Comparison of ENCODE assay signal across 18 cellular contexts in genomic region chr17:50662632-50663225, GRCh38. TPM values are rescaled to one million over a fixed set of nuclear protein-coding genes. Genes with fewer than 3 reads are reported as not detected.
DNase-seq lines count a peak whose midpoint lies in the region; ATAC-seq and TF ChIP-seq lines count a peak whose summit lies in the region.
"Had no signal": no experiment of that assay in that cellular context is flagged by ENCODE, and none has a peak within 500 bp of the region (broad histone marks: within the 10 kb centered on the region; RNA-seq: fewer than 3 reads in every experiment).

No MANE protein-coding gene starts in this region.

- CTCF ChIA-PET in PC-3 (lab: Charles Lee), result interaction anchor here (1.3 kb wide), 1 partner anchor 32 kb away, joined by 5 read pairs; no protein-coding TSS in a partner anchor

- peaks cover 41% of the 10 kb centered on the region for H3K4me1 ChIP-seq in PC-3 (ENCODE audit: insufficient read depth, low read length)
- peaks cover 6% of the 10 kb centered on the region for H3K4me1 ChIP-seq in endodermal cell (ENCODE audit: control insufficient read depth, insufficient read depth, low read length)

- peak overlapping the region; percentile 73 for H3K4me2 ChIP-seq in PC-3 (ENCODE audit: low read length)

- H3K36me3 Mint-ChIP-seq in T-helper 1 cell treated with Interleukin-12 subunit alpha and Interleukin-12 subunit beta and Interleukin-4 antibody, amounts not matched to agents 30 μg/mL and 1 μg/mL, for 36 hours (ENCODE audit: low read depth), result no peaks in the 10 kb centered on the region
- H3K36me3 Mint-ChIP-seq in endodermal cell (ENCODE audit: low read depth) (no peaks in the 10 kb centered on the region), progenitor cell of endocrine pancreas (ENCODE audit: insufficient read depth) (no peaks in the 10 kb centered on the region)

- H4K20me1 ChIP-seq in PC-3 (ENCODE audit: low read length), result no peaks in the 10 kb centered on the region

- ATAC-seq in PC-3, result no peak
- ATAC-seq in GM21515 (IDR thresholded peaks at IDR 0.05; ENCODE audit: unreplicated experiment), result no peak

- H3K4me1 Mint-ChIP-seq in T-helper 1 cell treated with Interleukin-12 subunit alpha and Interleukin-12 subunit beta and Interleukin-4 antibody, amounts not matched to agents 30 μg/mL and 1 μg/mL, for 36 hours (ENCODE audit: low read depth), result peaks cover 28% of the 10 kb centered on the region
- H3K4me1 Mint-ChIP-seq in endodermal cell, result peaks cover 24% of the 10 kb centered on the region
- peaks cover 21% of the 10 kb centered on the region for H3K4me1 Mint-ChIP-seq in progenitor cell of endocrine pancreas (ENCODE audit: low read depth)

- H3K27ac ChIP-seq in PC-3 (ENCODE audit: low read length), result peak overlapping the region; percentile 89
- no peak overlapping the region for H3K27ac ChIP-seq in endodermal cell (ENCODE audit: low read depth, low read length)
- H3K27ac ChIP-seq: WERI-Rb-1 had no signal

- no peaks in the 10 kb centered on the region for H3K27me3 ChIP-seq in PC-3 (ENCODE audit: low read length)
- no peaks in the 10 kb centered on the region for H3K27me3 ChIP-seq in endodermal cell (ENCODE audit: control insufficient read depth, insufficient read depth, low read length, poor library complexity, severe bottlenecking)
- H3K27me3 ChIP-seq: breast epithelium, Peyer's patch, sigmoid colon had no signal

- H3K27ac Mint-ChIP-seq in T-helper 1 cell treated with Interleukin-12 subunit alpha and Interleukin-12 subunit beta and Interleukin-4 antibody, amounts not matched to agents 30 μg/mL and 1 μg/mL, for 36 hours, result peak overlapping the region; percentile 2
- peak overlapping the region; percentile 28 for H3K27ac Mint-ChIP-seq in endodermal cell
- peak overlapping the region; percentile 73 for H3K27ac Mint-ChIP-seq in progenitor cell of endocrine pancreas

- no peaks in the 10 kb centered on the region for H3K27me3 Mint-ChIP-seq in T-helper 1 cell treated with Interleukin-12 subunit alpha and Interleukin-12 subunit beta and Interleukin-4 antibody, amounts not matched to agents 30 μg/mL and 1 μg/mL, for 36 hours (ENCODE audit: low read depth)
- H3K27me3 Mint-ChIP-seq in endodermal cell (ENCODE audit: insufficient read depth) (peaks cover 2% of the 10 kb centered on the region), progenitor cell of endocrine pancreas (peaks cover 3% of the 10 kb centered on the region)

- peak overlapping the region; percentile 32; the same call in 1 of the 2 replicates for H3K9ac ChIP-seq in PC-3 (ENCODE audit: low read length)
- H3K9ac ChIP-seq in endodermal cell (ENCODE audit: extremely low read depth, low read length, poor library complexity, severe bottlenecking), result no peak overlapping the region

- no TSS peak for BruUV-seq in PC-3 (replicated peaks; lab: Mats Ljungman, UMichigan)

- no peak overlapping the region for H3K4me3 Mint-ChIP-seq in T-helper 1 cell treated with Interleukin-12 subunit alpha and Interleukin-12 subunit beta and Interleukin-4 antibody, amounts not matched to agents 30 μg/mL and 1 μg/mL, for 36 hours
- H3K4me3 Mint-ChIP-seq in endodermal cell (no peak overlapping the region), progenitor cell of endocrine pancreas (ENCODE audit: low read depth) (no peak overlapping the region)

- H3K9me3 ChIP-seq in PC-3 (ENCODE audit: low read length) (no peaks in the 10 kb centered on the region), endodermal cell (ENCODE audit: control insufficient read depth, low read length) (no peaks in the 10 kb centered on the region)
- H3K9me3 ChIP-seq: breast epithelium, Peyer's patch, sigmoid colon had no signal

- no peaks in the 10 kb centered on the region for H3K9me2 ChIP-seq in PC-3 (replicated peaks; ENCODE audit: low read length)

- intact Hi-C loops in PC-3 (cut with micrococcal nuclease), result no loop called here

- DNase-seq in T-helper 1 cell (no peak), PC-3 (no peak), endodermal cell (peak; percentile 46), progenitor cell of endocrine pancreas (ENCODE audit: low spot score, unreplicated experiment) (no peak), NCI-H187 (lab: John Stamatoyannopoulos, UW) (no peak), CD1c-positive myeloid dendritic cell (ENCODE audit: extremely low spot score) (no peak)
- DNase-seq: NCI-H1092; NCI-H2107; NCI-H748 treated with DMSO at 0.1 percent for 48 hours; stimulated activated CD4-positive, alpha-beta T cell treated with anti-CD3 and anti-CD28 coated beads, Interleukin-1b, Interleukin-23, amount 100 ng/mL, for 48 hours; SW 1271; WERI-Rb-1 had no signal

- POLR2A ChIA-PET in PC-3 (lab: Charles Lee; ENCODE audit: unreplicated experiment), result interaction anchor here (0.6 to 1.4 kb wide), 4 partner anchors 14 to 441 kb away, joined by 4 to 12 read pairs (median 4); no protein-coding TSS in a partner anchor

- H3K36me3 ChIP-seq in PC-3 (ENCODE audit: low read depth, low read length) (no peaks in the 10 kb centered on the region; the same call in 1 of the 2 replicates), endodermal cell (ENCODE audit: control insufficient read depth, insufficient read depth, low read length) (no peaks in the 10 kb centered on the region)
- H3K36me3 ChIP-seq: breast epithelium, Peyer's patch, sigmoid colon, WERI-Rb-1 had no signal

- H3K79me2 ChIP-seq in PC-3 (ENCODE audit: low read length), result no peaks in the 10 kb centered on the region

- H3F3A ChIP-seq in PC-3 (ENCODE audit: low read length, unreplicated experiment), result no peaks in the 10 kb centered on the region

- H3K9me3 Mint-ChIP-seq in T-helper 1 cell treated with Interleukin-12 subunit alpha and Interleukin-12 subunit beta and Interleukin-4 antibody, amounts not matched to agents 30 μg/mL and 1 μg/mL, for 36 hours, result no peaks in the 10 kb centered on the region
- H3K9me3 Mint-ChIP-seq in endodermal cell (no peaks in the 10 kb centered on the region), progenitor cell of endocrine pancreas (ENCODE audit: low read depth) (no peaks in the 10 kb centered on the region)
- H3K9me3 Mint-ChIP-seq: CD14-positive monocyte had no signal

- no peak overlapping the region for H2AFZ ChIP-seq in PC-3 (ENCODE audit: low read length)

- H3K4me3 ChIP-seq in PC-3 (ENCODE audit: low read length) (no peak overlapping the region), endodermal cell (ENCODE audit: low read length) (no peak overlapping the region)
- H3K4me3 ChIP-seq: breast epithelium, Peyer's patch, sigmoid colon had no signal

- no peak for TF ChIP-seq CTCF in PC-3 (conservative IDR thresholded peaks at IDR 0.05; ENCODE audit: low read depth, low read length)
- TF ChIP-seq CTCF in endodermal cell (conservative IDR thresholded peaks at IDR 0.05), result no peak
- TF ChIP-seq CTCF in progenitor cell of endocrine pancreas (IDR thresholded peaks at IDR 0.05; ENCODE audit: unreplicated experiment), result no peak

- 92 to 100% methylated on average over 4 to 9 of the region's 9 CpGs for WGBS in endodermal cell (ENCODE audit: insufficient coverage in 1 of 2, insufficient read length in 1 of 2), 2 experiments

RNA-seq across cellular contexts. Expression of gene ABCC3, which starts 28.0 kb away (rescaled TPM):
- total RNA-seq in PC-3 (2014; rRNA removed) (50.2 and 64.4 TPM in 2 replicates), endodermal cell (under 1 TPM; 0.22 to 0.91 TPM), progenitor cell of endocrine pancreas (1.6 and 2.3 TPM in 2 replicates)
- polyA plus RNA-seq in endodermal cell (2013, experiment 1 of 2), result not detected
- not detected for polyA plus RNA-seq in endodermal cell (2013, experiment 2 of 2)

RNA-seq across cellular contexts. Expression of gene ANKRD40, which starts 45.0 kb away (rescaled TPM):
- 44.2 and 44.3 TPM in 2 replicates for total RNA-seq in PC-3 (2014; rRNA removed)
- total RNA-seq in endodermal cell, result 10 to 100 TPM; 44.9 to 60.3 TPM
- 38.1 TPM for polyA plus RNA-seq in endodermal cell (2013, experiment 1 of 2)
- 37.3 TPM for polyA plus RNA-seq in endodermal cell (2013, experiment 2 of 2)
- 39.0 and 39.2 TPM in 2 replicates for total RNA-seq in progenitor cell of endocrine pancreas

RNA-seq across cellular contexts. Expression of gene LUC7L3, which starts 56.7 kb away (rescaled TPM):
- total RNA-seq in PC-3 (2014; rRNA removed), result 43.0 and 54.3 TPM in 2 replicates
- total RNA-seq in endodermal cell, result 100 to 1,000 TPM; 122 to 169 TPM
- polyA plus RNA-seq in endodermal cell (2013, experiment 1 of 2), result 252 TPM
- 214 TPM for polyA plus RNA-seq in endodermal cell (2013, experiment 2 of 2)
- 168 and 184 TPM in 2 replicates for total RNA-seq in progenitor cell of endocrine pancreas

Comparison
In these comparisons a context has a peak if more than half of its experiments do, and no peak if none do; other contexts are left out.
1. H3K27ac Mint-ChIP-seq: peak in every context shown above with its lines; median percentile 73 in progenitor cell of endocrine pancreas; 28 in endodermal cell; 2 in T-helper 1 cell treated with Interleukin-12 subunit alpha and Interleukin-12 subunit beta and Interleukin-4 antibody, amounts not matched to agents 30 μg/mL and 1 μg/mL, for 36 hours.
2. RNA of gene ABCC3, which starts 28.0 kb away (total RNA-seq): 50.2 to 64.4 TPM in PC-3; 1.6 to 2.3 TPM in progenitor cell of endocrine pancreas and 0.22 to 0.91 TPM in endodermal cell; every median in the first group is over 10 times any median in the second.